ENCODE assay signal across 13 cellular contexts in genomic region chr6:53691667-53692133, GRCh38. TPM values are rescaled to one million over a fixed set of nuclear protein-coding genes. Genes with fewer than 3 reads are reported as not detected.
DNase-seq lines count a peak whose midpoint lies in the region; ATAC-seq and TF ChIP-seq lines count a peak whose summit lies in the region.
"Had no signal": no experiment of that assay in that cellular context is flagged by ENCODE, and none has a peak within 500 bp of the region (broad histone marks: within the 10 kb centered on the region; RNA-seq: fewer than 3 reads in every experiment).

No MANE protein-coding gene starts in this region.

- TF ChIP-seq CTCF in nephron progenitor cell (IDR thresholded peaks at IDR 0.05) = no peak

- H3K27ac Mint-ChIP-seq in immature natural killer cell (no peak overlapping the region), nephron progenitor cell (no peak overlapping the region)
- H3K27ac Mint-ChIP-seq: activated T-cell treated with anti-CD3 and anti-CD28 coated beads, Interleukin-2, amount 50 U/mL, for 72 hours had no signal

- H3K9me3 Mint-ChIP-seq in immature natural killer cell = no peaks in the 10 kb centered on the region
- H3K9me3 Mint-ChIP-seq in nephron progenitor cell = no peaks in the 10 kb centered on the region
- H3K9me3 Mint-ChIP-seq: activated T-cell treated with anti-CD3 and anti-CD28 coated beads, Interleukin-2, amount 50 U/mL, for 72 hours had no signal

- H3K36me3 Mint-ChIP-seq in immature natural killer cell (no peaks in the 10 kb centered on the region), nephron progenitor cell (ENCODE audit: low read depth) (no peaks in the 10 kb centered on the region)

- H3K27me3 Mint-ChIP-seq in immature natural killer cell (ENCODE audit: low read depth in 3 of 3) = peaks cover 0 to 3% (median 2%) of the 10 kb centered on the region in 3 donors
- peaks cover 6% of the 10 kb centered on the region for H3K27me3 Mint-ChIP-seq in nephron progenitor cell (ENCODE audit: low read depth, poor library complexity)

- no peak overlapping the region for H3K4me3 Mint-ChIP-seq in immature natural killer cell
- no peak overlapping the region for H3K4me3 Mint-ChIP-seq in nephron progenitor cell
- H3K4me3 Mint-ChIP-seq: activated T-cell treated with anti-CD3 and anti-CD28 coated beads, Interleukin-2, amount 50 U/mL, for 72 hours had no signal

- peak; percentile 95 for ATAC-seq in GM18498 (IDR thresholded peaks at IDR 0.05; ENCODE audit: unreplicated experiment)
- ATAC-seq in GM21367 (IDR thresholded peaks at IDR 0.05; ENCODE audit: unreplicated experiment) = peak; percentile 69
- ATAC-seq in HG03139 (IDR thresholded peaks at IDR 0.05; ENCODE audit: unreplicated experiment) = peak; percentile 92
- ATAC-seq: activated T-cell treated with anti-CD3 and anti-CD28 coated beads, Interleukin-2, amount 50 U/mL, for 72 hours had no signal

- peak; percentile 8 for DNase-seq in cerebellar cortex (ENCODE audit: low spot score)
- no peak for DNase-seq in NCI-H510A (lab: John Stamatoyannopoulos, UW)
- no peak for DNase-seq in HCEC 1CT
- no peak for DNase-seq in immature natural killer cell
- DNase-seq in nephron progenitor cell = no peak
- DNase-seq: activated T-cell treated with anti-CD3 and anti-CD28 coated beads, Interleukin-2, amount 50 U/mL, for 72 hours; COR-L47; kidney; sigmoid colon; stimulated activated naive CD4-positive, alpha-beta T cell had no signal

- H3K4me1 Mint-ChIP-seq in immature natural killer cell (no peaks in the 10 kb centered on the region), nephron progenitor cell (no peaks in the 10 kb centered on the region)

RNA-seq across cellular contexts. Expression of gene KLHL31, which starts 26.1 kb away (rescaled TPM):
- not detected for polyA plus RNA-seq in immature natural killer cell
